Comparison of ENCODE assay signal across 19 cellular contexts in genomic region chr4:946517-947471, GRCh38. TPM values are rescaled to one million over a fixed set of nuclear protein-coding genes. Genes with fewer than 3 reads are reported as not detected.
DNase-seq lines count a peak whose midpoint lies in the region; ATAC-seq, FAIRE-seq and TF ChIP-seq lines count a peak whose summit lies in the region.
"Had no signal": no experiment of that assay in that cellular context is flagged by ENCODE, and none has a peak within 500 bp of the region (broad histone marks: within the 10 kb centered on the region; RNA-seq: fewer than 3 reads in every experiment).

No MANE protein-coding gene starts in this region.

- H3K27ac ChIP-seq in H1 (ENCODE audit: low read depth, low read length) (no peak overlapping the region), testis (no peak overlapping the region)

- DNase-seq in Right ventricle myocardium superior (peak; percentile 18), cardiac septum (ENCODE audit: low spot score) (no peak), H1 (ENCODE audit: low read depth in 1 of 2, low spot score in 2 of 2) (peak in 1 of 2 experiments; percentile 45), mucosa of descending colon (peak in 2 of 3 donors; percentile 10 to 37), testis (peak; percentile 39), type B pancreatic cell (ENCODE audit: extremely low spot score, unreplicated experiment) (no peak), T-helper 17 cell (no peak)
- DNase-seq: COR-L47, DMS53, H9, IMR-90, Karpas-422, MG63, NCI-H1092, NCI-H2227 treated with DMSO at 0.1 percent for 48 hours, NCI-H524 had no signal

- ATAC-seq in Right ventricle myocardium superior (ENCODE audit: poor library complexity): no peak
- no peak for ATAC-seq in mucosa of descending colon
- no peak for ATAC-seq in T-helper 17 cell
- no peak for ATAC-seq in HG03139 (IDR thresholded peaks at IDR 0.05; ENCODE audit: unreplicated experiment)
- ATAC-seq: Panc1 had no signal

- TF ChIP-seq EP300 in H1 (IDR thresholded peaks at IDR 0.05; ENCODE audit: borderline replicate concordance in 1 of 2, low read depth in 2 of 2, low read length in 2 of 2): no peak

- H4K8ac ChIP-seq in H1 (ENCODE audit: extremely low read depth, insufficient read depth, low read length): peak overlapping the region; percentile 78; the same call in 1 of the 2 replicates

- peaks cover 6% of the 10 kb centered on the region; the same call in 1 of the 2 replicates for H3K23me2 ChIP-seq in H1 (ENCODE audit: low read depth, low read length)

- no peak overlapping the region for H2BK15ac ChIP-seq in H1 (ENCODE audit: low read length)

- no peaks in the 10 kb centered on the region for H3K79me1 ChIP-seq in H1 (ENCODE audit: low read depth, low read length)

- no peaks in the 10 kb centered on the region for H3K9me3 ChIP-seq in H1 (ENCODE audit: insufficient read depth in 2 of 2, low read depth in 1 of 2, low read length in 1 of 2)
- no peaks in the 10 kb centered on the region for H3K9me3 ChIP-seq in mucosa of descending colon
- no peaks in the 10 kb centered on the region for H3K9me3 ChIP-seq in testis
- no peaks in the 10 kb centered on the region for H3K9me3 ChIP-seq in T-helper 17 cell (ENCODE audit: control insufficient read depth, low read length, poor library complexity, severe bottlenecking)
- H3K9me3 ChIP-seq: MG63 had no signal

- H3K36me3 ChIP-seq in H1 (ENCODE audit: control insufficient read depth in 2 of 4, insufficient read depth in 4 of 4, low read length in 3 of 4) (no peaks in the 10 kb centered on the region), mucosa of descending colon (ENCODE audit: low read depth) (no peaks in the 10 kb centered on the region), testis (ENCODE audit: low read depth, missing control alignments) (no peaks in the 10 kb centered on the region)
- H3K36me3 ChIP-seq: MG63 had no signal

- H2BK20ac ChIP-seq in H1 (ENCODE audit: low read length): no peak overlapping the region

- TF ChIP-seq POLR2A in H1 (IDR thresholded peaks at IDR 0.05; ENCODE audit: control extremely low read depth in 1 of 2, low read depth in 2 of 2, low read length in 2 of 2): no peak
- no peak for TF ChIP-seq POLR2A in testis (IDR thresholded peaks at IDR 0.05)

- no peak for TF ChIP-seq RAD21 in H1 (IDR thresholded peaks at IDR 0.05 in 1 of 2, conservative IDR thresholded peaks at IDR 0.05 in 1 of 2; ENCODE audit: low read depth in 2 of 2, low read length in 2 of 2)

- H3K4ac ChIP-seq in H1 (replicated peaks; ENCODE audit: insufficient read length, low read depth, low read length): no peak overlapping the region

- TF ChIP-seq CTCF in H1 (IDR thresholded peaks at IDR 0.05; ENCODE audit: control extremely low read depth in 1 of 3, insufficient read depth in 1 of 3, low read depth in 1 of 3, low read length in 3 of 3) (no peak), mucosa of descending colon (IDR thresholded peaks at IDR 0.05) (no peak), testis (IDR thresholded peaks at IDR 0.05) (no peak), type B pancreatic cell (conservative IDR thresholded peaks at IDR 0.05) (no peak)

- no peak overlapping the region for H4K91ac ChIP-seq in H1 (replicated peaks; ENCODE audit: insufficient read length, low read length)

- no peak overlapping the region for H2AFZ ChIP-seq in H1 (ENCODE audit: low read length)

- WGBS in H1 (ENCODE audit: extremely low coverage in 1 of 2, insufficient coverage in 1 of 2, insufficient read length in 1 of 2, insufficient replicate concordance in 2 of 2, low coverage in 1 of 2, low lambda C conversion rate in 2 of 2, missing lambda C conversion rate in 1 of 2), 2 experiments: 80% methylated on average over 51 of the region's 62 CpGs; no CpG with 5 or more reads in 1 of the 2 experiments
- WGBS in testis, 2 donors: 64 to 81% methylated on average over 27 to 61 of the region's 62 CpGs

- H3K79me2 ChIP-seq in H1 (ENCODE audit: control insufficient read depth in 1 of 2, insufficient read depth in 2 of 2, low read length in 2 of 2): no peaks in the 10 kb centered on the region

- H3K4me1 Mint-ChIP-seq in type B pancreatic cell (ENCODE audit: unreplicated experiment): peaks cover 11% of the 10 kb centered on the region
- peaks cover 9% of the 10 kb centered on the region for H3K4me1 Mint-ChIP-seq in T-helper 17 cell

- H3K18ac ChIP-seq in H1 (ENCODE audit: extremely low read depth, low read length): no peak overlapping the region; the same call in 1 of the 2 replicates

- no peak overlapping the region for H2BK12ac ChIP-seq in H1 (ENCODE audit: low read depth, low read length)

- H3K4me1 ChIP-seq in H1 (replicated peaks in 1 of 4; ENCODE audit: control insufficient read depth in 3 of 4, insufficient read depth in 4 of 4, low read length in 3 of 4): peaks cover 3 to 10% (median 8%) of the 10 kb centered on the region in 4 experiments
- no peaks in the 10 kb centered on the region for H3K4me1 ChIP-seq in mucosa of descending colon (ENCODE audit: low read depth)
- H3K4me1 ChIP-seq in testis: peaks cover 7% of the 10 kb centered on the region

- intact Hi-C loops in Right ventricle myocardium superior (cut with DNase I) (no loop called here), cardiac septum (cut with DNase I) (no loop called here), mucosa of descending colon (cut with DNase I, micrococcal nuclease) (no loop called here), testis (cut with DNase I; ENCODE audit: low total_unique reads) (no loop called here)

- peak overlapping the region in 1 of 2 experiments; percentile 33; a peak in 1 of 4 replicates for H3K4me2 ChIP-seq in H1 (ENCODE audit: insufficient read depth in 1 of 2, low read depth in 2 of 2, low read length in 2 of 2)

- H3K27ac Mint-ChIP-seq in type B pancreatic cell: no peak overlapping the region
- H3K27ac Mint-ChIP-seq in T-helper 17 cell: no peak overlapping the region
- H3K27ac Mint-ChIP-seq: H9 had no signal

- no peak overlapping the region for H3K56ac ChIP-seq in H1 (replicated peaks; ENCODE audit: insufficient read length, low read depth, low read length)

- H2BK120ac ChIP-seq in H1 (replicated peaks; ENCODE audit: low read depth, low read length): no peak overlapping the region

- H3K23ac ChIP-seq in H1 (ENCODE audit: insufficient read length): no peak overlapping the region

- peaks cover 14% of the 10 kb centered on the region for H3K27me3 Mint-ChIP-seq in type B pancreatic cell
- H3K27me3 Mint-ChIP-seq in T-helper 17 cell: no peaks in the 10 kb centered on the region

- no peak overlapping the region for H3K14ac ChIP-seq in H1 (ENCODE audit: insufficient read length)

- no peak overlapping the region for H4K5ac ChIP-seq in H1 (ENCODE audit: insufficient read length, low read depth, low read length)

- H3K27me3 ChIP-seq in H1 (replicated peaks in 1 of 4; ENCODE audit: control insufficient read depth in 3 of 4, extremely low read depth in 1 of 4, insufficient read depth in 3 of 4, low read length in 3 of 4) (peaks cover 0 to 11% (median 6%) of the 10 kb centered on the region in 4 experiments; a peak in 4 of 7 replicates), testis (no peaks in the 10 kb centered on the region)
- H3K27me3 ChIP-seq: MG63 had no signal

- H2AK5ac ChIP-seq in H1 (ENCODE audit: low read depth, low read length): no peak overlapping the region

- POLR2A ChIA-PET in H1 (lab: Charles Lee; ENCODE audit: partially characterized antibody): interaction anchor here (1.2 to 1.7 kb wide), 2 partner anchors 12 to 15 kb away, joined by 4 read pairs; partner anchors contain the start of genes GAK and TMEM175

- no peaks in the 10 kb centered on the region for H3K9me3 Mint-ChIP-seq in type B pancreatic cell
- H3K9me3 Mint-ChIP-seq: H9 had no signal

- CTCF ChIA-PET in H1 (lab: Charles Lee; ENCODE audit: partially characterized antibody): no interaction called here

- H4K20me1 ChIP-seq in H1 (replicated peaks in 1 of 2; ENCODE audit: control insufficient read depth in 1 of 2, insufficient read depth in 2 of 2, low read length in 2 of 2): peaks cover 0 to 2% of the 10 kb centered on the region in 2 experiments

- no peaks in the 10 kb centered on the region for H3K36me3 Mint-ChIP-seq in type B pancreatic cell
- no peaks in the 10 kb centered on the region for H3K36me3 Mint-ChIP-seq in T-helper 17 cell (ENCODE audit: low read depth)

- H3K4me3 ChIP-seq in H1 (ENCODE audit: extremely low read depth in 1 of 4, insufficient read depth in 2 of 4, low read depth in 3 of 4, low read length in 4 of 4) (no peak overlapping the region), mucosa of descending colon (no peak overlapping the region), testis (no peak overlapping the region)
- H3K4me3 ChIP-seq: MG63 had no signal

- H2BK5ac ChIP-seq in H1 (ENCODE audit: low read depth, low read length): no peak overlapping the region

- H3K4me3 Mint-ChIP-seq in type B pancreatic cell: no peak overlapping the region
- no peak overlapping the region for H3K4me3 Mint-ChIP-seq in T-helper 17 cell

- H3K9ac ChIP-seq in H1 (replicated peaks in 1 of 4; ENCODE audit: extremely low read depth in 1 of 4, low read depth in 3 of 4, low read length in 3 of 4): no peak overlapping the region

- no peak for FAIRE-seq in H1 (lab: Jason Lieb, UNC)
- FAIRE-seq: GM19239 had no signal

RNA-seq across cellular contexts. Expression of gene TMEM175, which starts 14.5 kb away (rescaled TPM):
- total RNA-seq in Right ventricle myocardium superior (14.9 TPM), cardiac septum (22.7 TPM), mucosa of descending colon (10 to 100 TPM; 30.1 to 39.0 (median 37.5) TPM), testis (10 to 100 TPM; 69.2 to 88.2 TPM), type B pancreatic cell (ENCODE audit: low replicate concordance) (21.4 and 33.6 TPM in 2 replicates), T-helper 17 cell (10 to 100 TPM; 36.9 to 43.6 TPM)
- 3.0 and 4.9 TPM in 2 replicates for total RNA-seq in H1 (2021; fragmentation: NEBNext Ultra II Directional; extraction: Animal tissue kit (Norgen Biotek cat#: 25700))
- polyA plus RNA-seq in H1 (2011; rRNA removed) (20.7 and 32.8 TPM in 2 replicates), testis (ENCODE audit: insufficient read depth, low read depth, low replicate concordance) (50.5 TPM)
- polyA plus RNA-seq in H1 (2011; cell fraction: cytosol; rRNA removed): 11.2 TPM
- 61.6 TPM for polyA plus RNA-seq in H1 (2011; cell fraction: nucleus; rRNA removed)
- polyA plus RNA-seq in H1 (2012, experiment 1 of 2): 8.2 to 12.3 TPM (median 8.4 TPM) in 4 replicates
- 7.1 TPM for polyA plus RNA-seq in H1 (2012, experiment 2 of 2)
- 9.2 TPM for polyA plus RNA-seq in H1 (2013, experiment 1 of 2)
- polyA plus RNA-seq in H1 (2013, experiment 2 of 2): 5.8 TPM
- 6.3 and 7.5 TPM in 2 replicates for polyA minus RNA-seq in H1 (2011; rRNA and poly(A)+ RNA removed)
- 2.9 TPM for polyA minus RNA-seq in H1 (2011; cell fraction: cytosol; rRNA and poly(A)+ RNA removed)
- 7.2 TPM for polyA minus RNA-seq in H1 (2011; cell fraction: nucleus; rRNA and poly(A)+ RNA removed)

RNA-seq across cellular contexts. Expression of gene GAK, which starts 14.7 kb away (rescaled TPM):
- 27.9 TPM for total RNA-seq in Right ventricle myocardium superior
- total RNA-seq in cardiac septum: 36.1 TPM
- 70.8 and 76.9 TPM in 2 replicates for total RNA-seq in H1 (2021; fragmentation: NEBNext Ultra II Directional; extraction: Animal tissue kit (Norgen Biotek cat#: 25700))
- polyA plus RNA-seq in H1 (2011; rRNA removed): 31.5 and 50.3 TPM in 2 replicates
- polyA plus RNA-seq in H1 (2011; cell fraction: cytosol; rRNA removed): 29.0 TPM
- 130 TPM for polyA plus RNA-seq in H1 (2011; cell fraction: nucleus; rRNA removed)
- polyA plus RNA-seq in H1 (2012, experiment 1 of 2): 42.1 to 71.0 TPM (median 63.2 TPM) in 4 replicates
- 48.2 TPM for polyA plus RNA-seq in H1 (2012, experiment 2 of 2)
- 54.1 TPM for polyA plus RNA-seq in H1 (2013, experiment 1 of 2)
- polyA plus RNA-seq in H1 (2013, experiment 2 of 2): 49.8 TPM
- 37.0 and 38.9 TPM in 2 replicates for polyA minus RNA-seq in H1 (2011; rRNA and poly(A)+ RNA removed)
- 24.0 TPM for polyA minus RNA-seq in H1 (2011; cell fraction: cytosol; rRNA and poly(A)+ RNA removed)
- polyA minus RNA-seq in H1 (2011; cell fraction: nucleus; rRNA and poly(A)+ RNA removed): 61.0 TPM
- total RNA-seq in mucosa of descending colon: 100 to 1,000 TPM; 155 to 259 (median 244) TPM
- total RNA-seq in testis: 100 to 1,000 TPM; 226 to 229 TPM
- 130 TPM for polyA plus RNA-seq in testis (ENCODE audit: insufficient read depth, low read depth, low replicate concordance)
- total RNA-seq in type B pancreatic cell (ENCODE audit: low replicate concordance): 97.1 and 115 TPM in 2 replicates
- total RNA-seq in T-helper 17 cell: 100 to 1,000 TPM; 192 to 215 TPM

RNA-seq across cellular contexts. Expression of gene DGKQ, which starts 26.6 kb away (rescaled TPM):
- total RNA-seq in Right ventricle myocardium superior: 3.3 TPM
- 5.2 TPM for total RNA-seq in cardiac septum
- 9.3 and 9.7 TPM in 2 replicates for total RNA-seq in H1 (2021; fragmentation: NEBNext Ultra II Directional; extraction: Animal tissue kit (Norgen Biotek cat#: 25700))
- polyA plus RNA-seq in H1 (2011; rRNA removed): 7.3 and 14.5 TPM in 2 replicates
- 11.1 TPM for polyA plus RNA-seq in H1 (2011; cell fraction: cytosol; rRNA removed)
- 97.1 TPM for polyA plus RNA-seq in H1 (2011; cell fraction: nucleus; rRNA removed)
- 6.3 to 10.5 TPM (median 9.8 TPM) in 4 replicates for polyA plus RNA-seq in H1 (2012, experiment 1 of 2)
- 5.8 TPM for polyA plus RNA-seq in H1 (2012, experiment 2 of 2)
- polyA plus RNA-seq in H1 (2013, experiment 1 of 2): 5.9 TPM
- 5.2 TPM for polyA plus RNA-seq in H1 (2013, experiment 2 of 2)
- polyA minus RNA-seq in H1 (2011; rRNA and poly(A)+ RNA removed): 3.4 and 6.0 TPM in 2 replicates
- 10.1 TPM for polyA minus RNA-seq in H1 (2011; cell fraction: cytosol; rRNA and poly(A)+ RNA removed)
- polyA minus RNA-seq in H1 (2011; cell fraction: nucleus; rRNA and poly(A)+ RNA removed): 13.6 TPM
- total RNA-seq in mucosa of descending colon: 10 to 100 TPM; 31.8 to 56.1 (median 41.7) TPM
- total RNA-seq in testis: 10 to 100 TPM; 20.7 to 22.7 TPM
- polyA plus RNA-seq in testis (ENCODE audit: insufficient read depth, low read depth, low replicate concordance): 10.8 TPM
- total RNA-seq in type B pancreatic cell (ENCODE audit: low replicate concordance): 17.0 and 21.2 TPM in 2 replicates
- 10 to 100 TPM; 13.5 to 14.4 TPM for total RNA-seq in T-helper 17 cell

RNA-seq across cellular contexts. Expression of gene IDUA, which starts 40.0 kb away (rescaled TPM):
- total RNA-seq in Right ventricle myocardium superior: 8.4 TPM
- total RNA-seq in cardiac septum: 12.9 TPM
- total RNA-seq in H1 (2021; fragmentation: NEBNext Ultra II Directional; extraction: Animal tissue kit (Norgen Biotek cat#: 25700)): 4.8 and 6.5 TPM in 2 replicates
- 2.8 and 5.8 TPM in 2 replicates for polyA plus RNA-seq in H1 (2011; rRNA removed)
- 3.5 TPM for polyA plus RNA-seq in H1 (2011; cell fraction: cytosol; rRNA removed)
- polyA plus RNA-seq in H1 (2011; cell fraction: nucleus; rRNA removed): 30.1 TPM
- 1.3 to 4.4 TPM (median 2.7 TPM) in 4 replicates for polyA plus RNA-seq in H1 (2012, experiment 1 of 2)
- 1.2 TPM for polyA plus RNA-seq in H1 (2012, experiment 2 of 2)
- 2.0 TPM for polyA plus RNA-seq in H1 (2013, experiment 1 of 2)
- 2.1 TPM for polyA plus RNA-seq in H1 (2013, experiment 2 of 2)
- 0.93 and 1.1 TPM in 2 replicates for polyA minus RNA-seq in H1 (2011; rRNA and poly(A)+ RNA removed)
- 2.7 TPM for polyA minus RNA-seq in H1 (2011; cell fraction: cytosol; rRNA and poly(A)+ RNA removed)
- 8.1 TPM for polyA minus RNA-seq in H1 (2011; cell fraction: nucleus; rRNA and poly(A)+ RNA removed)
- 10 to 100 TPM; 29.7 to 45.7 (median 33.4) TPM for total RNA-seq in mucosa of descending colon
- total RNA-seq in testis: 10 to 100 TPM; 35.7 to 39.4 TPM
- 8.9 TPM for polyA plus RNA-seq in testis (ENCODE audit: insufficient read depth, low read depth, low replicate concordance)
- 20.7 and 37.2 TPM in 2 replicates for total RNA-seq in type B pancreatic cell (ENCODE audit: low replicate concordance)
- 10 to 100 TPM; 56.9 to 58.6 TPM for total RNA-seq in T-helper 17 cell

RNA-seq across cellular contexts. Expression of gene SLC26A1, which starts 46.4 kb away (rescaled TPM):
- total RNA-seq in Right ventricle myocardium superior: 0.19 TPM
- 0.22 TPM for total RNA-seq in cardiac septum
- not detected in 2 replicates for total RNA-seq in H1 (2021; fragmentation: NEBNext Ultra II Directional; extraction: Animal tissue kit (Norgen Biotek cat#: 25700))
- polyA plus RNA-seq in H1 (2011; rRNA removed): 0.11 and 0.14 TPM in 2 replicates
- 0.10 TPM for polyA plus RNA-seq in H1 (2011; cell fraction: cytosol; rRNA removed)
- polyA plus RNA-seq in H1 (2011; cell fraction: nucleus; rRNA removed): 0.57 TPM
- polyA plus RNA-seq in H1 (2012, experiment 1 of 2): 0.20 to 0.67 TPM (median 0.33 TPM) in 4 replicates
- 0.08 TPM for polyA plus RNA-seq in H1 (2012, experiment 2 of 2)
- 0.14 TPM for polyA plus RNA-seq in H1 (2013, experiment 1 of 2)
- 0.06 TPM for polyA plus RNA-seq in H1 (2013, experiment 2 of 2)
- 0.07 and 0.09 TPM in 2 replicates for polyA minus RNA-seq in H1 (2011; rRNA and poly(A)+ RNA removed)
- polyA minus RNA-seq in H1 (2011; cell fraction: cytosol; rRNA and poly(A)+ RNA removed): not detected
- 0.20 TPM for polyA minus RNA-seq in H1 (2011; cell fraction: nucleus; rRNA and poly(A)+ RNA removed)
- total RNA-seq in mucosa of descending colon: 1 to 10 TPM in 2 of 3 donors, under 1 TPM in 1; 0.85 to 2.8 (median 1.9) TPM
- total RNA-seq in testis: 1 to 10 TPM in 1 of 2 donors, under 1 TPM in 1; 0.99 to 2.0 TPM
- 0.51 TPM for polyA plus RNA-seq in testis (ENCODE audit: insufficient read depth, low read depth, low replicate concordance)
- total RNA-seq in type B pancreatic cell (ENCODE audit: low replicate concordance): 2.8 and 3.8 TPM in 2 replicates
- under 1 TPM in 1 of 2 donors, not detected in 1; 0.21 TPM for total RNA-seq in T-helper 17 cell
- total RNA-seq: IMR-90 had no signal

Comparison
In these comparisons a context has a peak if more than half of its experiments do, and no peak if none do; other contexts are left out.
1. DNase-seq: peak in Right ventricle myocardium superior (single experiment), mucosa of descending colon (2 of 3) and testis (single experiment); none in cardiac septum (single experiment), type B pancreatic cell (single experiment) and T-helper 17 cell (0 of 3).